Comparison of ENCODE assay signal across 12 cellular contexts in genomic region chr5:171965740-171966139, GRCh38. TPM values are rescaled to one million over a fixed set of nuclear protein-coding genes. Genes with fewer than 3 reads are reported as not detected.
DNase-seq lines count a peak whose midpoint lies in the region; ATAC-seq and TF ChIP-seq lines count a peak whose summit lies in the region.
"Had no signal": no experiment of that assay in that cellular context is flagged by ENCODE, and none has a peak within 500 bp of the region (broad histone marks: within the 10 kb centered on the region; RNA-seq: fewer than 3 reads in every experiment).

No MANE protein-coding gene starts in this region.

- WGBS in stomach, 5 donors, result 60 to 65% (median 62%) methylated on average over 6 of the region's 6 CpGs
- 81 to 87% (median 84%) methylated on average over 6 of the region's 6 CpGs for WGBS in ovary, 3 donors

- no peak overlapping the region for H3K4me3 Mint-ChIP-seq in activated CD8-positive, alpha-beta T cell treated with anti-CD3 and anti-CD28 coated beads for 36 hours
- H3K4me3 Mint-ChIP-seq in memory B cell, result no peak overlapping the region
- no peak overlapping the region for H3K4me3 Mint-ChIP-seq in Caco-2 (ENCODE audit: unreplicated experiment)

- no peaks in the 10 kb centered on the region for H3K27me3 Mint-ChIP-seq in activated CD8-positive, alpha-beta T cell treated with anti-CD3 and anti-CD28 coated beads for 36 hours
- H3K27me3 Mint-ChIP-seq in memory B cell (no peaks in the 10 kb centered on the region), Caco-2 (ENCODE audit: insufficient read depth, unreplicated experiment) (no peaks in the 10 kb centered on the region)

- no TSS peak for BruUV-seq in Caco-2 (replicated peaks; lab: Mats Ljungman, UMichigan)

- H3K9me3 ChIP-seq in stomach (no peaks in the 10 kb centered on the region), ovary (no peaks in the 10 kb centered on the region), Caco-2 (no peaks in the 10 kb centered on the region)

- TF ChIP-seq CTCF in activated CD8-positive, alpha-beta T cell treated with anti-CD3 and anti-CD28 coated beads for 36 hours (IDR thresholded peaks at IDR 0.05), result no peak
- TF ChIP-seq CTCF in stomach (IDR thresholded peaks at IDR 0.05) (no peak), ovary (IDR thresholded peaks at IDR 0.05) (no peak), Caco-2 (IDR thresholded peaks at IDR 0.05; ENCODE audit: insufficient read depth in 1 of 2, low read depth in 1 of 2, low read length in 1 of 2, severe bottlenecking in 1 of 2, unreplicated experiment in 1 of 2) (no peak)

- TF ChIP-seq POLR2A in stomach (IDR thresholded peaks at IDR 0.05), result no peak
- TF ChIP-seq POLR2A in ovary (IDR thresholded peaks at IDR 0.05), result no peak

- POLR2A ChIA-PET in activated CD8-positive, alpha-beta T cell treated with anti-CD3 and anti-CD28 coated beads for 36 hours (lab: Charles Lee), result interaction anchor here (0.7 kb wide), 1 partner anchor 9 kb away, joined by 3 read pairs; no protein-coding TSS in a partner anchor
- POLR2A ChIA-PET in Caco-2 (lab: Charles Lee), result no interaction called here

- H3K4me1 Mint-ChIP-seq in activated CD8-positive, alpha-beta T cell treated with anti-CD3 and anti-CD28 coated beads for 36 hours (ENCODE audit: low read depth), result peaks cover 74% of the 10 kb centered on the region
- peaks cover 52% of the 10 kb centered on the region for H3K4me1 Mint-ChIP-seq in memory B cell
- peaks cover 6% of the 10 kb centered on the region for H3K4me1 Mint-ChIP-seq in Caco-2 (ENCODE audit: low read depth, unreplicated experiment)

- H3K27me3 ChIP-seq in stomach (no peaks in the 10 kb centered on the region), ovary (no peaks in the 10 kb centered on the region), Caco-2 (replicated peaks; ENCODE audit: control insufficient read depth, insufficient read depth, low read length) (no peaks in the 10 kb centered on the region)

- no peak overlapping the region for H3K4me3 ChIP-seq in stomach
- no peak overlapping the region for H3K4me3 ChIP-seq in ovary
- H3K4me3 ChIP-seq in Caco-2 (ENCODE audit: low read depth, low read length), result no peak overlapping the region
- H3K4me3 ChIP-seq: PC-9 had no signal

- TF ChIP-seq EP300 in stomach (IDR thresholded peaks at IDR 0.05) (no peak), ovary (IDR thresholded peaks at IDR 0.05) (no peak)

- peak; percentile 23 for DNase-seq in stimulated activated CD4-positive, alpha-beta T cell treated with anti-CD3 and anti-CD28 coated beads, Interleukin-12 subunit alpha, Interleukin-12 subunit beta, amount 100 ng/mL, for 4 hours
- DNase-seq in stimulated activated CD4-positive, alpha-beta T cell treated with anti-CD3 and anti-CD28 coated beads, Interleukin-2, amount 100 ng/mL, for 48 hours, result no peak
- DNase-seq in activated CD8-positive, alpha-beta T cell treated with anti-CD3 and anti-CD28 coated beads for 36 hours, result peak; percentile 64
- DNase-seq in memory B cell (ENCODE audit: low spot score in 2 of 2), result no peak
- DNase-seq in stomach, result no peak
- DNase-seq in ovary, result no peak
- no peak for DNase-seq in Caco-2
- DNase-seq in Ammon's horn (ENCODE audit: low spot score), result no peak
- DNase-seq: C1 segment of cervical spinal cord, hypothalamus, NCI-H1092, PC-9 had no signal

- CTCF ChIA-PET in activated CD8-positive, alpha-beta T cell treated with anti-CD3 and anti-CD28 coated beads for 36 hours (lab: Charles Lee), result interaction anchor here (1.0 to 1.5 kb wide), 2 partner anchors 41 to 53 kb away, joined by 4 to 5 read pairs; partner anchors contain the start of gene FBXW11
- CTCF ChIA-PET in Caco-2 (lab: Charles Lee), result no interaction called here

- ATAC-seq in activated CD8-positive, alpha-beta T cell treated with anti-CD3 and anti-CD28 coated beads for 36 hours, result peak; percentile 55
- ATAC-seq in memory B cell (ENCODE audit: low read depth), result peak; percentile 44

- peaks cover 10% of the 10 kb centered on the region for H3K9me3 Mint-ChIP-seq in activated CD8-positive, alpha-beta T cell treated with anti-CD3 and anti-CD28 coated beads for 36 hours
- H3K9me3 Mint-ChIP-seq in memory B cell (peaks cover 2% of the 10 kb centered on the region), Caco-2 (ENCODE audit: unreplicated experiment) (no peaks in the 10 kb centered on the region)

- H3K27ac ChIP-seq in stomach (no peak overlapping the region), ovary (no peak overlapping the region)
- H3K27ac ChIP-seq: PC-9 had no signal

- peak overlapping the region; percentile 90 for H3K27ac Mint-ChIP-seq in activated CD8-positive, alpha-beta T cell treated with anti-CD3 and anti-CD28 coated beads for 36 hours
- H3K27ac Mint-ChIP-seq in memory B cell, result peak overlapping the region; percentile 72
- H3K27ac Mint-ChIP-seq in Caco-2 (ENCODE audit: unreplicated experiment), result no peak overlapping the region

- H3K36me3 Mint-ChIP-seq in activated CD8-positive, alpha-beta T cell treated with anti-CD3 and anti-CD28 coated beads for 36 hours (ENCODE audit: low read depth), result peaks cover 48% of the 10 kb centered on the region
- H3K36me3 Mint-ChIP-seq in memory B cell (peaks cover 18% of the 10 kb centered on the region), Caco-2 (ENCODE audit: insufficient read depth, unreplicated experiment) (no peaks in the 10 kb centered on the region)

- peaks cover 21 to 89% (median 54%) of the 10 kb centered on the region in 4 donors for H3K4me1 ChIP-seq in stomach
- peaks cover 10% of the 10 kb centered on the region for H3K4me1 ChIP-seq in ovary (ENCODE audit: insufficient read depth)
- no peaks in the 10 kb centered on the region for H3K4me1 ChIP-seq in Caco-2

- H3K36me3 ChIP-seq in stomach (no peaks in the 10 kb centered on the region), ovary (no peaks in the 10 kb centered on the region), Caco-2 (ENCODE audit: control insufficient read depth, insufficient read depth, low read length) (no peaks in the 10 kb centered on the region)

- intact Hi-C loops in activated CD8-positive, alpha-beta T cell treated with anti-CD3 and anti-CD28 coated beads for 36 hours (cut with micrococcal nuclease), result no loop called here
- intact Hi-C loops in stomach (cut with DNase I; ENCODE audit: low total_unique reads), result no loop called here
- intact Hi-C loops in ovary (cut with DNase I), result no loop called here
- intact Hi-C loops in Caco-2 (cut with micrococcal nuclease; ENCODE audit: unreplicated experiment), result no loop called here

RNA-seq across cellular contexts. Expression of gene FBXW11, which starts 40.7 kb away (rescaled TPM):
- 10 to 100 TPM; 49.3 to 52.6 TPM for total RNA-seq in activated CD8-positive, alpha-beta T cell treated with anti-CD3 and anti-CD28 coated beads for 36 hours
- total RNA-seq in stomach (100 to 1,000 TPM in 3 of 5 donors, 10 to 100 TPM in 1, 1 to 10 TPM in 1; 4.3 to 117 (median 101) TPM), ovary (10 to 100 TPM; 49.8 to 73.4 (median 53.0) TPM), Caco-2 (2022) (46.2 and 46.3 TPM in 2 replicates)
- polyA plus RNA-seq in stomach (10 to 100 TPM in 2 of 3 donors, 1 to 10 TPM in 1; 9.0 to 29.3 (median 19.9) TPM), ovary (10 to 100 TPM; 20.5 to 70.0 TPM)

Comparison
In these comparisons a context has a peak if more than half of its experiments do, and no peak if none do; other contexts are left out.
1. DNase-seq: peak in stimulated activated CD4-positive, alpha-beta T cell treated with anti-CD3 and anti-CD28 coated beads, Interleukin-12 subunit alpha, Interleukin-12 subunit beta, amount 100 ng/mL, for 4 hours (single experiment) and activated CD8-positive, alpha-beta T cell treated with anti-CD3 and anti-CD28 coated beads for 36 hours (single experiment); none in stimulated activated CD4-positive, alpha-beta T cell treated with anti-CD3 and anti-CD28 coated beads, Interleukin-2, amount 100 ng/mL, for 48 hours (0 of 2), memory B cell (0 of 2), stomach (single experiment), ovary (0 of 5), Caco-2 (0 of 2) and Ammon's horn (single experiment).